ENCODE assay signal across 10 cellular contexts in genomic region chr7:85191383-85191782, GRCh38. TPM values are rescaled to one million over a fixed set of nuclear protein-coding genes. Genes with fewer than 3 reads are reported as not detected.
DNase-seq lines count a peak whose midpoint lies in the region; ATAC-seq and TF ChIP-seq lines count a peak whose summit lies in the region.
"Had no signal": no experiment of that assay in that cellular context is flagged by ENCODE, and none has a peak within 500 bp of the region (broad histone marks: within the 10 kb centered on the region; RNA-seq: fewer than 3 reads in every experiment).

No MANE protein-coding gene starts in this region.

- H3K4me2 ChIP-seq in PC-3 (ENCODE audit: low read length), result no peak overlapping the region

- no peaks in the 10 kb centered on the region for H3K9me2 ChIP-seq in PC-3 (replicated peaks; ENCODE audit: low read length)

- ATAC-seq in left ventricle myocardium superior (no peak), PC-3 (no peak), HG03039 (IDR thresholded peaks at IDR 0.05; ENCODE audit: unreplicated experiment) (no peak)

- no peak for TF ChIP-seq POLR2A in tibial nerve (IDR thresholded peaks at IDR 0.05)

- H3K27me3 ChIP-seq in cardiac muscle cell, result peaks cover 21% of the 10 kb centered on the region
- H3K27me3 ChIP-seq in PC-3 (ENCODE audit: low read length), result no peaks in the 10 kb centered on the region
- no peaks in the 10 kb centered on the region for H3K27me3 ChIP-seq in tibial nerve

- H3K9me3 ChIP-seq in cardiac muscle cell (ENCODE audit: low read depth), result no peaks in the 10 kb centered on the region
- H3K9me3 ChIP-seq in PC-3 (ENCODE audit: low read length), result no peaks in the 10 kb centered on the region
- H3K9me3 ChIP-seq in tibial nerve, result no peaks in the 10 kb centered on the region

- TF ChIP-seq EP300 in tibial nerve (IDR thresholded peaks at IDR 0.05), result no peak

- TF ChIP-seq CTCF in cardiac muscle cell (IDR thresholded peaks at IDR 0.05; ENCODE audit: low read depth, low read length), result peak; percentile 24
- TF ChIP-seq CTCF in PC-3 (conservative IDR thresholded peaks at IDR 0.05; ENCODE audit: low read depth, low read length), result peak; percentile 66
- peak; percentile 44 for TF ChIP-seq CTCF in fibroblast of mammary gland (conservative IDR thresholded peaks at IDR 0.05; ENCODE audit: control insufficient read depth, insufficient read depth, low read depth, low read length)
- peak in 3 of 5 experiments; percentile 15 to 45 (median 25) for TF ChIP-seq CTCF in tibial nerve (IDR thresholded peaks at IDR 0.05)

- no peak overlapping the region for H3K9ac ChIP-seq in PC-3 (ENCODE audit: low read length)

- H3K4me3 ChIP-seq in cardiac muscle cell (no peak overlapping the region), PC-3 (ENCODE audit: low read length) (no peak overlapping the region), fibroblast of mammary gland (ENCODE audit: control insufficient read depth, low read depth, low read length) (no peak overlapping the region), tibial nerve (no peak overlapping the region)

- no peak overlapping the region for H3K27ac ChIP-seq in cardiac muscle cell
- no peak overlapping the region for H3K27ac ChIP-seq in PC-3 (ENCODE audit: low read length)
- no peak overlapping the region for H3K27ac ChIP-seq in tibial nerve

- DNase-seq in cardiac muscle cell (ENCODE audit: low read depth in 1 of 2, low spot score in 1 of 2), result peak in 1 of 2 donors; percentile 55
- no peak for DNase-seq in left ventricle myocardium superior
- peak; percentile 73 for DNase-seq in PC-3
- DNase-seq in fibroblast of mammary gland (ENCODE audit: low read depth), result peak; percentile 43
- no peak for DNase-seq in tibial nerve (ENCODE audit: low spot score in 2 of 2)
- no peak for DNase-seq in hypothalamus (lab: John Stamatoyannopoulos, UW)
- DNase-seq in NCI-H2107 (lab: John Stamatoyannopoulos, UW), result no peak
- DNase-seq: aorta; CD4-positive, alpha-beta T cell had no signal

- 2 to 14% methylated on average over 1 of the region's 1 CpG for WGBS in tibial nerve, 2 donors

- H3K36me3 ChIP-seq in cardiac muscle cell, result no peaks in the 10 kb centered on the region
- H3K36me3 ChIP-seq in PC-3 (ENCODE audit: low read depth, low read length), result no peaks in the 10 kb centered on the region
- H3K36me3 ChIP-seq in tibial nerve, result no peaks in the 10 kb centered on the region

- intact Hi-C loops in left ventricle myocardium superior (cut with micrococcal nuclease), result no loop called here
- intact Hi-C loops in PC-3 (cut with micrococcal nuclease), result loop anchor here (2.0 kb wide), 3 partner anchors 193 to 659 kb away; no protein-coding TSS in a partner anchor

- H3K4me1 ChIP-seq in cardiac muscle cell (ENCODE audit: low read depth) (no peaks in the 10 kb centered on the region), PC-3 (ENCODE audit: insufficient read depth, low read length) (peaks cover 18% of the 10 kb centered on the region; the same call in 1 of the 2 replicates), tibial nerve (peaks cover 0 to 9% (median 2%) of the 10 kb centered on the region in 4 donors)

- no peaks in the 10 kb centered on the region for H4K20me1 ChIP-seq in PC-3 (ENCODE audit: low read length)

- H2AFZ ChIP-seq in PC-3 (ENCODE audit: low read length), result no peak overlapping the region

- CTCF ChIA-PET in PC-3 (lab: Charles Lee), result interaction anchor here (0.7 kb wide), 1 partner anchor 852 kb away, joined by 3 read pairs; no protein-coding TSS in a partner anchor

- POLR2A ChIA-PET in PC-3 (lab: Charles Lee; ENCODE audit: unreplicated experiment), result no interaction called here

- no peaks in the 10 kb centered on the region for H3K79me2 ChIP-seq in PC-3 (ENCODE audit: low read length)

- H3F3A ChIP-seq in PC-3 (ENCODE audit: low read length, unreplicated experiment), result no peaks in the 10 kb centered on the region

- no TSS peak for BruUV-seq in PC-3 (replicated peaks; lab: Mats Ljungman, UMichigan)

RNA-seq across cellular contexts. Expression of gene SEMA3D, which starts 4.5 kb away (rescaled TPM):
- 3.7 and 6.2 TPM in 2 replicates for total RNA-seq in cardiac muscle cell
- polyA plus RNA-seq in cardiac muscle cell, result 2.1 and 3.5 TPM in 2 replicates
- 0.94 TPM for total RNA-seq in left ventricle myocardium superior
- 4.0 and 4.8 TPM in 2 replicates for total RNA-seq in PC-3 (2014; rRNA removed)
- total RNA-seq in tibial nerve, result 10 to 100 TPM in 2 of 4 donors, 1 to 10 TPM in 2; 4.8 to 12.7 (median 9.8) TPM
- total RNA-seq: CD4-positive, alpha-beta T cell had no signal

Comparison
In these comparisons a context has a peak if more than half of its experiments do, and no peak if none do; other contexts are left out.
1. DNase-seq: peak in PC-3 (single experiment) and fibroblast of mammary gland (single experiment); none in left ventricle myocardium superior (single experiment), tibial nerve (0 of 2), hypothalamus (0 of 51) and NCI-H2107 (single experiment).
2. Peak in every context shown above with its lines, with median percentiles within 50 percentile points of each other: CTCF ChIP-seq.